In genomic region chr11:58637367-58637766, GRCh38 we compare ENCODE assay signal across 24 cellular contexts.
"Had no signal": no experiment of that assay in that cellular context is flagged by ENCODE, and none has a peak within 500 bp of the region (broad histone marks: within the 10 kb centered on the region; RNA-seq: fewer than 3 reads in every experiment).

No MANE protein-coding gene starts in this region.

- FAIRE-seq: endometrium, frontal cortex, islet of Langerhans, pancreas, small intestine, urothelium cell line had no signal

- H3K27me3 Mint-ChIP-seq: natural killer cell treated with Interleukin-12 subunit alpha and Interleukin-12 subunit beta and Interleukin-15 and Interleukin-18, amount 100 ng/mL, for 72 hours had no signal

- H3K4me3 Mint-ChIP-seq: natural killer cell treated with Interleukin-12 subunit alpha and Interleukin-12 subunit beta and Interleukin-15 and Interleukin-18, amount 100 ng/mL, for 72 hours; neural progenitor cell; type B pancreatic cell had no signal

- H3K9me3 Mint-ChIP-seq: natural killer cell treated with Interleukin-12 subunit alpha and Interleukin-12 subunit beta and Interleukin-15 and Interleukin-18, amount 100 ng/mL, for 72 hours; neural progenitor cell; type B pancreatic cell had no signal

- H3K4me3 ChIP-seq: esophagus squamous epithelium, heart right ventricle, lung, neural progenitor cell, pancreas, thyroid gland had no signal

- H3K27ac Mint-ChIP-seq: natural killer cell treated with Interleukin-12 subunit alpha and Interleukin-12 subunit beta and Interleukin-15 and Interleukin-18, amount 100 ng/mL, for 72 hours; neural progenitor cell; progenitor cell of endocrine pancreas; type B pancreatic cell had no signal

- ATAC-seq: heart right ventricle; left ventricle myocardium superior; natural killer cell treated with Interleukin-12 subunit alpha and Interleukin-12 subunit beta and Interleukin-15 and Interleukin-18, amount 100 ng/mL, for 72 hours; pancreas; right cardiac atrium had no signal

- H3K36me3 Mint-ChIP-seq: natural killer cell treated with Interleukin-12 subunit alpha and Interleukin-12 subunit beta and Interleukin-15 and Interleukin-18, amount 100 ng/mL, for 72 hours; neural progenitor cell; type B pancreatic cell had no signal

- DNase-seq: cortex of kidney; effector memory CD4-positive, alpha-beta T cell; esophagus squamous epithelium; heart right ventricle; hypothalamus; left ventricle myocardium superior; mesenchymal stem cell; midbrain; nucleus accumbens; pancreas; right cardiac atrium; small intestine; stimulated activated CD4-positive, alpha-beta T cell treated with anti-CD3 and anti-CD28 coated beads, Interleukin-2, amount 100 ng/mL, for 48 hours; stimulated activated naive CD4-positive, alpha-beta T cell treated with Interleukin-2 at 50 U/mL for 16 hours; thyroid gland had no signal
